ENCODE assay signal across 9 cellular contexts in the genomic region with DNA sequence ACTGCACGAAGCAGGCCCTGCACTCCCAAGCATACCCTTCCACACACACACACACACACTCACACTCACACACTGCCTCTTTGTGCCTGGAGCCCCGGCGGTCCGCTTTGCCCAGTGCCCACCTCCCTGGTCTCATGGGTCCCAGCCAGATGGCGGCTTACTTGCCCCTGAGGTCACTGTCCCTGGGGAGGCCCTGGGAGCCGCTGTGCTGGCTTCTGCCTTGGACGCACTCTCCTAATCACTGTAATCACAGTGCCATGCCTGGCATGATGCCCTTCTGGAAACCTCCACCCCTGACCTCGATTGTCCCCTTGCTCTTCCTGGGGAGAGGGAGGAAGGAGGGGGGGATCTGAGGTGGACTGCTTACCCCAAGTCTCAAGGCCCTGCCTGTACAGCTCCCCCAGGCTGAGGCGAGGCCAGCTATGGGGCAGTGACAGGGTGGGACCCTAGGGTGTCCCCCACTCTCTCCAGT. TPM values are rescaled to one million over a fixed set of nuclear protein-coding genes. Genes with fewer than 3 reads are reported as not detected.
A peak's percentile ranks its signal among the peaks of the same experiment; 100 is the strongest.
DNase-seq lines count a peak whose midpoint lies in the region; ATAC-seq and TF ChIP-seq lines count a peak whose summit lies in the region.
"Had no signal": no experiment of that assay in that cellular context is flagged by ENCODE, and none has a peak within 500 bp of the region (broad histone marks: within the 10 kb centered on the region; RNA-seq: fewer than 3 reads in every experiment).

No MANE protein-coding gene starts in this region.

- H3K4me3 ChIP-seq in AG04450 (ENCODE audit: low read depth, low read length), result peak overlapping the region; percentile 41
- H3K4me3 ChIP-seq in fibroblast of mammary gland (ENCODE audit: control insufficient read depth, low read depth, low read length), result no peak overlapping the region
- peak overlapping the region; percentile 53 for H3K4me3 ChIP-seq in neuron (ENCODE audit: low read length)

- peak overlapping the region; percentile 96 for H3K27ac ChIP-seq in AG04450 (ENCODE audit: low read depth, low read length)
- peak overlapping the region; percentile 93 for H3K27ac ChIP-seq in RWPE1

- no peaks in the 10 kb centered on the region for H3K27me3 ChIP-seq in AG04450 (ENCODE audit: control insufficient read depth, insufficient read depth, low read length)
- H3K27me3 ChIP-seq in neuron (ENCODE audit: insufficient read depth, low read length), result no peaks in the 10 kb centered on the region

- no peak for ATAC-seq in HG02970 (IDR thresholded peaks at IDR 0.05; ENCODE audit: low FRiP score, unreplicated experiment)

- TF ChIP-seq CTCF in AG04450 (IDR thresholded peaks at IDR 0.05; ENCODE audit: low read depth, low read length), result no peak
- TF ChIP-seq CTCF in RWPE1 (conservative IDR thresholded peaks at IDR 0.05; ENCODE audit: low read depth), result no peak
- no peak for TF ChIP-seq CTCF in fibroblast of mammary gland (conservative IDR thresholded peaks at IDR 0.05; ENCODE audit: control insufficient read depth, insufficient read depth, low read depth, low read length)

- CTCF ChIA-PET in AG04450 (lab: Charles Lee) (interaction anchor here (1.4 to 1.5 kb wide), 2 partner anchors 8 to 21 kb away, joined by 5 to 8 read pairs; no protein-coding TSS in a partner anchor), RWPE1 (lab: Yijun Ruan, JAX) (no interaction called here)

- DNase-seq in AG04450 (ENCODE audit: low read depth, low spot score) (no peak), RWPE1 (ENCODE audit: low spot score) (no peak), fibroblast of mammary gland (ENCODE audit: low read depth) (peak; percentile 49), NCI-H1105 treated with DMSO at 0.1 percent for 48 hours (lab: John Stamatoyannopoulos, UW) (no peak), LoVo (ENCODE audit: low spot score) (no peak)
- DNase-seq in activated CD4-positive, alpha-beta T cell treated with anti-CD3 and anti-CD28 coated beads, Interleukin-2, amount 50 U/mL, for 4 hours, result no peak
- DNase-seq: stimulated activated CD4-positive, alpha-beta T cell treated with anti-CD3 and anti-CD28 coated beads, Interleukin-15, amount 100 ng/mL, for 24 hours had no signal

- peak overlapping the region; percentile 29 for H2AFZ ChIP-seq in neuron (ENCODE audit: low read depth, low read length)

- H3K36me3 ChIP-seq in neuron (ENCODE audit: insufficient read depth, low read length), result peaks cover 6% of the 10 kb centered on the region

- H3K4me1 ChIP-seq in neuron (ENCODE audit: insufficient read depth, low read length), result peaks cover 29% of the 10 kb centered on the region

- POLR2A ChIA-PET in AG04450 (lab: Yijun Ruan, JAX), result interaction anchor here (0.6 to 2.2 kb wide), 6 partner anchors 9 to 23 kb away, joined by 3 to 41 read pairs (median 8); no protein-coding TSS in a partner anchor
- POLR2A ChIA-PET in RWPE1 (lab: Yijun Ruan, JAX; ENCODE audit: low non-redundant PET), result interaction anchor here (1.4 kb wide), 1 partner anchor 9 kb away, joined by 8 read pairs; no protein-coding TSS in a partner anchor

- H3K9me3 ChIP-seq in AG04450 (ENCODE audit: control insufficient read depth, insufficient read depth, low read length) (no peaks in the 10 kb centered on the region; the same call in 1 of the 2 replicates), neuron (ENCODE audit: low read length) (no peaks in the 10 kb centered on the region)

RNA-seq across cellular contexts. Expression of gene ARHGAP23, which starts 36.0 kb away (rescaled TPM):
- polyA plus RNA-seq in AG04450 (2011; rRNA removed), result 14.1 and 19.3 TPM in 2 replicates
- 32.3 and 33.3 TPM in 2 replicates for polyA minus RNA-seq in AG04450 (2011; rRNA and poly(A)+ RNA removed)
